16 cellular contexts compared by ENCODE assay signal in the genomic region with DNA sequence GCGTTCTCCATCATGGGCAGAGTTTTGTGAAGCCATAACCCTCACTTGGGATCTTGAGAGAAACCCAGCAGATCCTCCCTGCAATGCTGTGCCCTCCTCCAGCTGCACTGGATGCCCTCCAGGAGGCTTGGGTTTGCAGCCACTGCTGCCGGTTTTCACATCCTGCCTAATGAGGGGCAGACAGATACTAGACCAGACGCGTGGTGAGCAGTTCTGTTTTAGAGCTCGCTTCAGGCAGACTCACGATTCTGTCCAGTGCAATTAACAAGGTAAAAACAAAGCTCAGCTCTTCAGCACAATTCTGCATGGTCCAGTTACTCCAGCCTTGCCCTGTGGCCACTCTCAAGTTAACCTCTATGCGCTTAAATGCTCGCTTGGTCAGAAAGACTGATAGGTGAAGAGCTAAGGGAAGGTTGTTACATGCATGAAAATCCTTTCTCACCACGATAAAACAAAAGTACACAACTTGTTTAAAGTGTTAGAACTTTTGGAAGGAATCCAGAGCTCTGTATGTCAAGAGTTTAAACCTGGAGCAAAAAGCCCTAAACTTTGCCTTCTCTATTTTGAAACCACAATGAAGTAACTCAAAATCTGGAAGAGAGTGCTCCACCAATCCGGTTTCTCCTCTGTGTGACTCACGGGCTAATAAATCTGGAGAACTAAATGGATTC.
DNase-seq lines count a peak whose midpoint lies in the region; ATAC-seq and TF ChIP-seq lines count a peak whose summit lies in the region.
"Had no signal": no experiment of that assay in that cellular context is flagged by ENCODE, and none has a peak within 500 bp of the region (broad histone marks: within the 10 kb centered on the region; RNA-seq: fewer than 3 reads in every experiment).

No MANE protein-coding gene starts in this region.

- CTCF ChIA-PET in activated naive CD4-positive, alpha-beta T cell treated with anti-CD3 and anti-CD28 coated beads for 36 hours (lab: Charles Lee), result no interaction called here

- DNase-seq in T-helper 1 cell (no peak), right lobe of liver (no peak), upper lobe of right lung (no peak), NCI-H128 (lab: John Stamatoyannopoulos, UW; ENCODE audit: unreplicated experiment) (no peak)
- DNase-seq in activated naive CD4-positive, alpha-beta T cell treated with anti-CD3 and anti-CD28 coated beads for 36 hours, result no peak
- DNase-seq in stimulated activated CD4-positive, alpha-beta T cell treated with anti-CD3 and anti-CD28 coated beads, Interleukin-12 subunit alpha, Interleukin-12 subunit beta, amount 100 ng/mL, for 4 hours, result no peak
- DNase-seq: activated gamma-delta T cell treated with Interleukin-2 at 50 U/mL for 16 hours; effector CD8-positive, alpha-beta T cell; foreskin melanocyte; NCI-H1048; OCI-M1; stimulated activated CD4-positive, alpha-beta T cell treated with anti-CD3 and anti-CD28 coated beads, Interleukin-4, amount 100 ng/mL, for 24 hours; stimulated activated naive B cell treated with anti-CD40 and anti-IgM and Interleukin-4, amounts not matched to agents 10 μg/mL and 1 μg/mL and 100 μg/mL, for 72 hours had no signal

- H3K4me1 ChIP-seq in right lobe of liver (peaks cover 0 to 5% (median 3%) of the 10 kb centered on the region in 4 donors), upper lobe of right lung (peaks cover 5% of the 10 kb centered on the region)
- H3K4me1 ChIP-seq: prostate gland had no signal

- TF ChIP-seq CTCF in right lobe of liver (IDR thresholded peaks at IDR 0.05), result no peak
- no peak for TF ChIP-seq CTCF in upper lobe of right lung (IDR thresholded peaks at IDR 0.05)

- peaks cover 7% of the 10 kb centered on the region for H3K9me3 Mint-ChIP-seq in T-helper 1 cell treated with Interleukin-12 subunit alpha and Interleukin-12 subunit beta and Interleukin-4 antibody, amounts not matched to agents 30 μg/mL and 1 μg/mL, for 36 hours
- no peaks in the 10 kb centered on the region for H3K9me3 Mint-ChIP-seq in activated naive CD4-positive, alpha-beta T cell treated with anti-CD3 and anti-CD28 coated beads for 36 hours

- H3K36me3 ChIP-seq in right lobe of liver (no peaks in the 10 kb centered on the region), upper lobe of right lung (no peaks in the 10 kb centered on the region)
- H3K36me3 ChIP-seq: prostate gland had no signal

- no peak overlapping the region for H3K27ac ChIP-seq in right lobe of liver
- H3K27ac ChIP-seq in upper lobe of right lung, result no peak overlapping the region
- H3K27ac ChIP-seq: prostate gland had no signal

- WGBS in right lobe of liver (ENCODE audit: insufficient coverage, low coverage, low lambda C conversion rate, missing lambda C conversion rate), result 34% methylated on average over 9 of the region's 11 CpGs

- no peak overlapping the region for H3K4me3 Mint-ChIP-seq in T-helper 1 cell treated with Interleukin-12 subunit alpha and Interleukin-12 subunit beta and Interleukin-4 antibody, amounts not matched to agents 30 μg/mL and 1 μg/mL, for 36 hours
- H3K4me3 Mint-ChIP-seq in activated naive CD4-positive, alpha-beta T cell treated with anti-CD3 and anti-CD28 coated beads for 36 hours, result no peak overlapping the region
- H3K4me3 Mint-ChIP-seq: stimulated activated naive B cell treated with anti-CD40 and anti-IgM and Interleukin-4, amounts not matched to agents 10 μg/mL and 1 μg/mL and 100 μg/mL, for 72 hours had no signal

- ATAC-seq in SK-N-SH treated with all-trans-retinoic acid at 6 μM for 48 hours, result peak; percentile 51; the same call in 1 of the 3 replicates
- peak; percentile 77 to 93 (median 88) for ATAC-seq in right lobe of liver
- ATAC-seq in upper lobe of right lung, result peak; percentile 53
- ATAC-seq: stimulated activated naive B cell treated with anti-CD40 and anti-IgM and Interleukin-4, amounts not matched to agents 10 μg/mL and 1 μg/mL and 100 μg/mL, for 72 hours had no signal

- no peaks in the 10 kb centered on the region for H3K4me1 Mint-ChIP-seq in T-helper 1 cell treated with Interleukin-12 subunit alpha and Interleukin-12 subunit beta and Interleukin-4 antibody, amounts not matched to agents 30 μg/mL and 1 μg/mL, for 36 hours (ENCODE audit: low read depth)
- H3K4me1 Mint-ChIP-seq in activated naive CD4-positive, alpha-beta T cell treated with anti-CD3 and anti-CD28 coated beads for 36 hours (ENCODE audit: low read depth), result no peaks in the 10 kb centered on the region
- H3K4me1 Mint-ChIP-seq: stimulated activated naive B cell treated with anti-CD40 and anti-IgM and Interleukin-4, amounts not matched to agents 10 μg/mL and 1 μg/mL and 100 μg/mL, for 72 hours had no signal

- peak overlapping the region; percentile 15 for H3K27ac Mint-ChIP-seq in T-helper 1 cell treated with Interleukin-12 subunit alpha and Interleukin-12 subunit beta and Interleukin-4 antibody, amounts not matched to agents 30 μg/mL and 1 μg/mL, for 36 hours
- no peak overlapping the region for H3K27ac Mint-ChIP-seq in activated naive CD4-positive, alpha-beta T cell treated with anti-CD3 and anti-CD28 coated beads for 36 hours
- H3K27ac Mint-ChIP-seq: stimulated activated naive B cell treated with anti-CD40 and anti-IgM and Interleukin-4, amounts not matched to agents 10 μg/mL and 1 μg/mL and 100 μg/mL, for 72 hours had no signal

- no peak for TF ChIP-seq POLR2A in right lobe of liver (IDR thresholded peaks at IDR 0.05)

- no peaks in the 10 kb centered on the region for H3K36me3 Mint-ChIP-seq in T-helper 1 cell treated with Interleukin-12 subunit alpha and Interleukin-12 subunit beta and Interleukin-4 antibody, amounts not matched to agents 30 μg/mL and 1 μg/mL, for 36 hours (ENCODE audit: low read depth)
- no peaks in the 10 kb centered on the region for H3K36me3 Mint-ChIP-seq in activated naive CD4-positive, alpha-beta T cell treated with anti-CD3 and anti-CD28 coated beads for 36 hours (ENCODE audit: low read depth)
- H3K36me3 Mint-ChIP-seq: stimulated activated naive B cell treated with anti-CD40 and anti-IgM and Interleukin-4, amounts not matched to agents 10 μg/mL and 1 μg/mL and 100 μg/mL, for 72 hours had no signal

- intact Hi-C loops in right lobe of liver (cut with DNase I) (no loop called here), upper lobe of right lung (cut with DNase I) (no loop called here)
- intact Hi-C loops in activated naive CD4-positive, alpha-beta T cell treated with anti-CD3 and anti-CD28 coated beads for 36 hours (cut with micrococcal nuclease), result no loop called here

- H3K9me3 ChIP-seq in right lobe of liver, result no peaks in the 10 kb centered on the region
- H3K9me3 ChIP-seq in upper lobe of right lung, result no peaks in the 10 kb centered on the region
- H3K9me3 ChIP-seq: prostate gland had no signal

- H3K27me3 ChIP-seq in right lobe of liver, result no peaks in the 10 kb centered on the region
- H3K27me3 ChIP-seq in upper lobe of right lung, result no peaks in the 10 kb centered on the region

- H3K4me3 ChIP-seq in right lobe of liver (no peak overlapping the region), upper lobe of right lung (no peak overlapping the region)
- H3K4me3 ChIP-seq: prostate gland had no signal

- H3K27me3 Mint-ChIP-seq in T-helper 1 cell treated with Interleukin-12 subunit alpha and Interleukin-12 subunit beta and Interleukin-4 antibody, amounts not matched to agents 30 μg/mL and 1 μg/mL, for 36 hours (ENCODE audit: low read depth), result no peaks in the 10 kb centered on the region
- no peaks in the 10 kb centered on the region for H3K27me3 Mint-ChIP-seq in activated naive CD4-positive, alpha-beta T cell treated with anti-CD3 and anti-CD28 coated beads for 36 hours (ENCODE audit: low read depth)
- H3K27me3 Mint-ChIP-seq: stimulated activated naive B cell treated with anti-CD40 and anti-IgM and Interleukin-4, amounts not matched to agents 10 μg/mL and 1 μg/mL and 100 μg/mL, for 72 hours had no signal

TF ChIP-seq in SK-N-SH treated with all-trans-retinoic acid at 6 μM for 48 hours, 23 proteins besides CTCF, POLR2A, EP300 and RAD21 (continues in another document):
- TF ChIP-seq CREB5 (CRISPR knock-in tag; IDR thresholded peaks at IDR 0.05; ENCODE audit: low read depth) (no peak), ZNF565 (CRISPR knock-in tag; conservative IDR thresholded peaks at IDR 0.05; ENCODE audit: low read depth) (no peak), TCF4 (CRISPR knock-in tag; IDR thresholded peaks at IDR 0.05; ENCODE audit: borderline replicate concordance) (no peak), SNAI2 (CRISPR knock-in tag; IDR thresholded peaks at IDR 0.05) (no peak), ISL1 (CRISPR knock-in tag; IDR thresholded peaks at IDR 0.05) (no peak)
- TF ChIP-seq, protein P1, sequence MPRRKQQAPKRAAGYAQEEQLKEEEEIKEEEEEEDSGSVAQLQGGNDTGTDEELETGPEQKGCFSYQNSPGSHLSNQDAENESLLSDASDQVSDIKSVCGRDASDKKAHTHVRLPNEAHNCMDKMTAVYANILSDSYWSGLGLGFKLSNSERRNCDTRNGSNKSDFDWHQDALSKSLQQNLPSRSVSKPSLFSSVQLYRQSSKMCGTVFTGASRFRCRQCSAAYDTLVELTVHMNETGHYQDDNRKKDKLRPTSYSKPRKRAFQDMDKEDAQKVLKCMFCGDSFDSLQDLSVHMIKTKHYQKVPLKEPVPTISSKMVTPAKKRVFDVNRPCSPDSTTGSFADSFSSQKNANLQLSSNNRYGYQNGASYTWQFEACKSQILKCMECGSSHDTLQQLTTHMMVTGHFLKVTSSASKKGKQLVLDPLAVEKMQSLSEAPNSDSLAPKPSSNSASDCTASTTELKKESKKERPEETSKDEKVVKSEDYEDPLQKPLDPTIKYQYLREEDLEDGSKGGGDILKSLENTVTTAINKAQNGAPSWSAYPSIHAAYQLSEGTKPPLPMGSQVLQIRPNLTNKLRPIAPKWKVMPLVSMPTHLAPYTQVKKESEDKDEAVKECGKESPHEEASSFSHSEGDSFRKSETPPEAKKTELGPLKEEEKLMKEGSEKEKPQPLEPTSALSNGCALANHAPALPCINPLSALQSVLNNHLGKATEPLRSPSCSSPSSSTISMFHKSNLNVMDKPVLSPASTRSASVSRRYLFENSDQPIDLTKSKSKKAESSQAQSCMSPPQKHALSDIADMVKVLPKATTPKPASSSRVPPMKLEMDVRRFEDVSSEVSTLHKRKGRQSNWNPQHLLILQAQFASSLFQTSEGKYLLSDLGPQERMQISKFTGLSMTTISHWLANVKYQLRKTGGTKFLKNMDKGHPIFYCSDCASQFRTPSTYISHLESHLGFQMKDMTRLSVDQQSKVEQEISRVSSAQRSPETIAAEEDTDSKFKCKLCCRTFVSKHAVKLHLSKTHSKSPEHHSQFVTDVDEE (CRISPR knock-in tag; IDR thresholded peaks at IDR 0.05), result no peak
